ENCODE assay signal across 17 cellular contexts in genomic region chr18:63234432-63234831, GRCh38.
DNase-seq lines count a peak whose midpoint lies in the region; ATAC-seq, FAIRE-seq and TF ChIP-seq lines count a peak whose summit lies in the region.
"Had no signal": no experiment of that assay in that cellular context is flagged by ENCODE, and none has a peak within 500 bp of the region (broad histone marks: within the 10 kb centered on the region; RNA-seq: fewer than 3 reads in every experiment).

No MANE protein-coding gene starts in this region.

- no peaks in the 10 kb centered on the region for H3K9me2 ChIP-seq in MM.1S (replicated peaks; ENCODE audit: insufficient read depth, low read length)

- DNase-seq in activated CD4-positive, alpha-beta T cell treated with anti-CD3 and anti-CD28 coated beads, Interleukin-2, amount 10 ng/mL, durations not matched to agents 7 days and 5 days, result no peak
- DNase-seq in activated CD4-positive, alpha-beta T cell treated with anti-CD3 and anti-CD28 coated beads for 4 hours, result no peak
- DNase-seq in MM.1S (no peak), GM12878 (ENCODE audit: low read depth, low spot score) (no peak), spleen (no peak), NCI-H146 (lab: John Stamatoyannopoulos, UW) (no peak), GDM1 (lab: John Stamatoyannopoulos, UW) (no peak)
- DNase-seq: islet precursor cell; NCI-H526 treated with DMSO at 0.1 percent for 48 hours; stimulated activated CD8-positive, alpha-beta memory T cell treated with anti-CD3 and anti-CD28 coated beads, Interleukin-4, amount 100 ng/mL, for 48 hours; T-helper 9 cell had no signal

- H2AFZ ChIP-seq in MM.1S (ENCODE audit: low read length), result no peak overlapping the region
- H2AFZ ChIP-seq in GM12878 (ENCODE audit: control insufficient read depth, low read depth, low read length), result no peak overlapping the region
- H2AFZ ChIP-seq: hepatocyte, neural progenitor cell had no signal

- POLR2A ChIA-PET in activated CD4-positive, alpha-beta T cell treated with anti-CD3 and anti-CD28 coated beads, Interleukin-2, amount 10 ng/mL, durations not matched to agents 7 days and 5 days (lab: Charles Lee), result no interaction called here
- POLR2A ChIA-PET in GM12878 (lab: Charles Lee), result interaction anchor here (1.1 kb wide), 1 partner anchor 24 kb away, joined by 3 read pairs; no protein-coding TSS in a partner anchor

- peaks cover 19% of the 10 kb centered on the region for H3K9me3 Mint-ChIP-seq in activated CD4-positive, alpha-beta T cell treated with anti-CD3 and anti-CD28 coated beads, Interleukin-2, amount 10 ng/mL, durations not matched to agents 7 days and 5 days

- H3K27me3 Mint-ChIP-seq in activated CD4-positive, alpha-beta T cell treated with anti-CD3 and anti-CD28 coated beads, Interleukin-2, amount 10 ng/mL, durations not matched to agents 7 days and 5 days, result no peaks in the 10 kb centered on the region

- H3K9me3 ChIP-seq in MM.1S (replicated peaks; ENCODE audit: insufficient read depth, low read length) (no peaks in the 10 kb centered on the region), GM12878 (replicated peaks; ENCODE audit: control insufficient read depth, insufficient read depth, low read length) (peaks cover 22% of the 10 kb centered on the region; the same call in 2 of the 3 replicates), spleen (no peaks in the 10 kb centered on the region), gastroesophageal sphincter (no peaks in the 10 kb centered on the region)
- H3K9me3 ChIP-seq: ascending aorta had no signal

- TF ChIP-seq EP300 in GM12878 (IDR thresholded peaks at IDR 0.05; ENCODE audit: borderline replicate concordance in 1 of 2, control insufficient read depth in 1 of 2, low read depth in 2 of 2, low read length in 2 of 2), result no peak
- TF ChIP-seq EP300 in gastroesophageal sphincter (IDR thresholded peaks at IDR 0.05), result no peak

- H3K4me2 ChIP-seq in MM.1S (ENCODE audit: low read depth, low read length), result peak overlapping the region; percentile 94
- 0 out of 2 replicates have a peak overlapping the region, but pooled peaks have one; percentile 28 for H3K4me2 ChIP-seq in GM12878 (ENCODE audit: control insufficient read depth, insufficient read depth)
- H3K4me2 ChIP-seq: BLaER1, hepatocyte, neural progenitor cell had no signal

- H3K9ac ChIP-seq in MM.1S (ENCODE audit: low read length) (no peak overlapping the region), GM12878 (ENCODE audit: control insufficient read depth, insufficient read depth, low read length) (no peak overlapping the region)
- H3K9ac ChIP-seq: BLaER1, neural progenitor cell had no signal

- H3K27ac ChIP-seq in MM.1S (ENCODE audit: low read length), result peak overlapping the region; percentile 69; the same call in 1 of the 2 replicates
- peak overlapping the region; percentile 70; the same call in 1 of the 2 replicates for H3K27ac ChIP-seq in GM12878 (ENCODE audit: control insufficient read depth, insufficient read depth)
- H3K27ac ChIP-seq in spleen, result peak overlapping the region in 5 of 8 donors; percentile 9 to 89 (median 48)
- peak overlapping the region in 1 of 4 donors; percentile 9 for H3K27ac ChIP-seq in gastroesophageal sphincter
- H3K27ac ChIP-seq: BLaER1, hepatocyte, neural progenitor cell had no signal

- H3K36me3 ChIP-seq in MM.1S (replicated peaks; ENCODE audit: insufficient read depth, low read length), result peaks cover 2% of the 10 kb centered on the region; the same call in 1 of the 2 replicates
- peaks cover 3 to 9% of the 10 kb centered on the region in 2 experiments for H3K36me3 ChIP-seq in GM12878 (ENCODE audit: control insufficient read depth in 2 of 2, insufficient read depth in 2 of 2, low read length in 1 of 2)
- peaks cover 0 to 22% (median 0%) of the 10 kb centered on the region in 6 donors for H3K36me3 ChIP-seq in spleen
- H3K36me3 ChIP-seq in gastroesophageal sphincter, result no peaks in the 10 kb centered on the region
- H3K36me3 ChIP-seq: ascending aorta, neural progenitor cell had no signal

- intact Hi-C loops in GM12878 (cut with micrococcal nuclease; ENCODE audit: unreplicated experiment) (no loop called here), spleen (cut with DNase I; ENCODE audit: low total_unique reads) (loop anchor here (10.0 kb wide), 1 partner anchor 80 kb away; the partner anchor contains the start of gene BCL2)

- RAD21 ChIA-PET in GM12878 (lab: Charles Lee; ENCODE audit: unreplicated experiment), result interaction anchor here (0.6 kb wide), 2 partner anchors 34 to 205 kb away, joined by 3 read pairs; no protein-coding TSS in a partner anchor

- H3F3A ChIP-seq in MM.1S (ENCODE audit: insufficient read depth, low read length), result peaks cover 13% of the 10 kb centered on the region; the same call in 1 of the 2 replicates

- H3K4me3 Mint-ChIP-seq in activated CD4-positive, alpha-beta T cell treated with anti-CD3 and anti-CD28 coated beads, Interleukin-2, amount 10 ng/mL, durations not matched to agents 7 days and 5 days, result peak overlapping the region; percentile 52
- H3K4me3 Mint-ChIP-seq: neural progenitor cell had no signal

- TF ChIP-seq POLR2A in GM12878 (IDR thresholded peaks at IDR 0.05; ENCODE audit: low read depth, low read length), result no peak
- no peak for TF ChIP-seq POLR2A in spleen (IDR thresholded peaks at IDR 0.05)
- TF ChIP-seq POLR2A in gastroesophageal sphincter (IDR thresholded peaks at IDR 0.05), result no peak

- peaks cover 82% of the 10 kb centered on the region for H3K4me1 Mint-ChIP-seq in activated CD4-positive, alpha-beta T cell treated with anti-CD3 and anti-CD28 coated beads, Interleukin-2, amount 10 ng/mL, durations not matched to agents 7 days and 5 days

- in situ Hi-C loops in GM12878 (cut with MboI), result no loop called here

- peaks cover 28% of the 10 kb centered on the region for H3K4me1 ChIP-seq in MM.1S (ENCODE audit: low read length)
- peaks cover 20% of the 10 kb centered on the region for H3K4me1 ChIP-seq in GM12878 (ENCODE audit: control insufficient read depth, insufficient read depth, low read length)
- H3K4me1 ChIP-seq in spleen, result peaks cover 9 to 93% (median 59%) of the 10 kb centered on the region in 6 donors
- H3K4me1 ChIP-seq in gastroesophageal sphincter, result peaks cover 4 to 68% (median 10%) of the 10 kb centered on the region in 3 donors

- SMC1A ChIA-PET in GM12878 (lab: Charles Lee; ENCODE audit: uncharacterized antibody, unreplicated experiment), result interaction anchor here (0.6 to 2.0 kb wide), 4 partner anchors 9 to 71 kb away, joined by 3 to 5 read pairs (median 4); no protein-coding TSS in a partner anchor

- H3K36me3 Mint-ChIP-seq in activated CD4-positive, alpha-beta T cell treated with anti-CD3 and anti-CD28 coated beads, Interleukin-2, amount 10 ng/mL, durations not matched to agents 7 days and 5 days (ENCODE audit: low read depth), result peaks cover 80% of the 10 kb centered on the region
- H3K36me3 Mint-ChIP-seq: neural progenitor cell had no signal

- 98% methylated on average over 4 of the region's 5 CpGs for WGBS in GM12878 (ENCODE audit: insufficient coverage, insufficient replicate concordance, low lambda C conversion rate, missing lambda C conversion rate)
- WGBS in spleen, 5 donors, result 93 to 99% (median 97%) methylated on average over 4 to 5 of the region's 5 CpGs
- whole genome bisulfite sequencing in gastroesophageal sphincter (ENCODE audit: low coverage in 1 of 2), 2 donors, result 100% methylated on average over 4 of the region's 5 CpGs; no CpG with 5 or more reads in 1 of the 2 donors

- H3K27ac Mint-ChIP-seq in activated CD4-positive, alpha-beta T cell treated with anti-CD3 and anti-CD28 coated beads, Interleukin-2, amount 10 ng/mL, durations not matched to agents 7 days and 5 days, result peak overlapping the region; percentile 89
- H3K27ac Mint-ChIP-seq: neural progenitor cell had no signal

- BruUV-seq in GM12878 (replicated peaks; lab: Mats Ljungman, UMichigan), result no TSS peak

- peaks cover 80% of the 10 kb centered on the region for H3K79me2 ChIP-seq in MM.1S (ENCODE audit: low read length)
- peaks cover 60% of the 10 kb centered on the region for H3K79me2 ChIP-seq in GM12878 (ENCODE audit: control insufficient read depth, insufficient read depth, low read length)
- H3K79me2 ChIP-seq: hepatocyte had no signal

- H4K20me1 ChIP-seq in MM.1S (ENCODE audit: insufficient read depth, low read length), result no peaks in the 10 kb centered on the region
- no peaks in the 10 kb centered on the region for H4K20me1 ChIP-seq in GM12878 (ENCODE audit: control insufficient read depth, insufficient read depth)

- ATAC-seq in GM12878 (no peak), gastroesophageal sphincter (no peak)

- H3K4me3 ChIP-seq in MM.1S (ENCODE audit: low read length), result peak overlapping the region; percentile 54; the same call in 1 of the 2 replicates
- no peak overlapping the region for H3K4me3 ChIP-seq in GM12878
- H3K4me3 ChIP-seq in spleen, result no peak overlapping the region
- no peak overlapping the region for H3K4me3 ChIP-seq in gastroesophageal sphincter
- H3K4me3 ChIP-seq: ascending aorta, BLaER1, hepatocyte, neural progenitor cell had no signal

- H3K27me3 ChIP-seq in MM.1S (replicated peaks; ENCODE audit: insufficient read depth, low read length), result no peaks in the 10 kb centered on the region
- H3K27me3 ChIP-seq in GM12878 (replicated peaks in 1 of 2; ENCODE audit: control insufficient read depth in 2 of 2, insufficient read depth in 2 of 2, low read length in 1 of 2), result no peaks in the 10 kb centered on the region
- no peaks in the 10 kb centered on the region for H3K27me3 ChIP-seq in spleen (replicated peaks in 1 of 7)
- H3K27me3 ChIP-seq in gastroesophageal sphincter, result no peaks in the 10 kb centered on the region
- H3K27me3 ChIP-seq: ascending aorta, BLaER1, hepatocyte, neural progenitor cell had no signal

- TF ChIP-seq RAD21 in GM12878 (IDR thresholded peaks at IDR 0.05; ENCODE audit: insufficient read depth, low read depth, low read length), result no peak

- CTCF ChIA-PET in activated CD4-positive, alpha-beta T cell treated with anti-CD3 and anti-CD28 coated beads, Interleukin-2, amount 10 ng/mL, durations not matched to agents 7 days and 5 days (lab: Charles Lee), result interaction anchor here (0.7 to 1.6 kb wide), 3 partner anchors 20 to 83 kb away, joined by 3 to 5 read pairs (median 3); no protein-coding TSS in a partner anchor
- CTCF ChIA-PET in GM12878 (lab: Yijun Ruan, JAX), result interaction anchor here (2.6 kb wide), 1 partner anchor 9 kb away, joined by 10 read pairs; no protein-coding TSS in a partner anchor

- no peak for TF ChIP-seq CTCF in MM.1S (IDR thresholded peaks at IDR 0.05; ENCODE audit: low read length)
- TF ChIP-seq CTCF in GM12878 (IDR thresholded peaks at IDR 0.05 in 2 of 3, conservative IDR thresholded peaks at IDR 0.05 in 1 of 3; ENCODE audit: control insufficient read depth in 2 of 3, extremely low read depth in 1 of 3, insufficient read depth in 1 of 3, low read depth in 3 of 3, low read length in 3 of 3), result no peak
- no peak for TF ChIP-seq CTCF in spleen (IDR thresholded peaks at IDR 0.05 in 8 of 11, conservative IDR thresholded peaks at IDR 0.05 in 3 of 11)
- no peak for TF ChIP-seq CTCF in gastroesophageal sphincter (IDR thresholded peaks at IDR 0.05)

- FAIRE-seq in GM12878 (lab: Jason Lieb, UNC), result no peak
- FAIRE-seq: A204.1 had no signal

TF ChIP-seq in GM12878, 131 proteins besides CTCF, POLR2A, EP300 and RAD21 (continues in another document):
- TF ChIP-seq RFX5 (IDR thresholded peaks at IDR 0.05; ENCODE audit: low read depth, low read length) (no peak), SPI1 (IDR thresholded peaks at IDR 0.05; ENCODE audit: borderline replicate concordance, insufficient read depth, low read depth, low read length) (no peak)
